In the genomic region with DNA sequence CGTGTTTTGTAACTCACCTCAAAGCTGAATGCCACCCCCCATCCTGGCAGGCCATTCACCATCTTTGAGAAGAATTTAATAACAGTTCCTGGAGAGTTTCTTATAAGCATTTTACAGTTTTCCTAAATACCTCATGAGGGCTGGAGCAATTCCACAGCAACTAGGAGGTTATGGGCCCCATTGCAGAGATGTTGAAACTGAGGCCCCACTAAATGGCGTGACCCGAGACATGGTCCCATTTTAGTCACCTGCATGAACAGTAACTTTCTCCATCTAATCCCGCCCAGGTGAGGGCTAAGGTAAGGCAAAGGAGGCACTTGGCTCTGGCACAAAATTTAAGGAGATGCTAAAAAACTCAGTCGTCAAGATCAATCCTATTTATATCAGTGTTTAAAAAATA, we compare ENCODE assay signal across 18 cellular contexts.
"Had no signal": no experiment of that assay in that cellular context is flagged by ENCODE, and none has a peak within 500 bp of the region (broad histone marks: within the 10 kb centered on the region; RNA-seq: fewer than 3 reads in every experiment).

No MANE protein-coding gene starts in this region.

- H3K9me3 Mint-ChIP-seq: activated CD4-positive, alpha-beta memory T cell treated with anti-CD3 and anti-CD28 coated beads for 36 hours; activated T-helper 1 cell treated with anti-CD3 and anti-CD28 coated beads, Interleukin-12 subunit alpha, Interleukin-12 subunit beta, Interleukin-2, Interleukin-4 antibody, amounts not matched to agents 30 ng/mL and 10 ng/mL and 1 ng/mL, durations not matched to agents 14 hours and 24 hours and 36 hours; memory B cell; naive B cell; neural crest cell; WTC11 had no signal

- H3K4me3 Mint-ChIP-seq: activated CD4-positive, alpha-beta memory T cell treated with anti-CD3 and anti-CD28 coated beads for 36 hours; activated naive CD8-positive, alpha-beta T cell; activated T-helper 1 cell treated with anti-CD3 and anti-CD28 coated beads, Interleukin-12 subunit alpha, Interleukin-12 subunit beta, Interleukin-2, Interleukin-4 antibody, amounts not matched to agents 30 ng/mL and 10 ng/mL and 1 ng/mL, durations not matched to agents 14 hours and 24 hours and 36 hours; memory B cell; naive B cell; neural crest cell; WTC11 had no signal

- H3K4me1 ChIP-seq: prostate gland had no signal

- H3K4me3 ChIP-seq: dorsolateral prefrontal cortex, prostate gland, tibial nerve had no signal

- H3K27me3 Mint-ChIP-seq: activated CD4-positive, alpha-beta memory T cell treated with anti-CD3 and anti-CD28 coated beads for 36 hours; activated naive CD8-positive, alpha-beta T cell; memory B cell; naive B cell had no signal

- H3K9me3 ChIP-seq: prostate gland, tibial nerve had no signal

- H3K36me3 ChIP-seq: prostate gland, tibial nerve had no signal

- ATAC-seq: stimulated activated naive CD8-positive, alpha-beta T cell treated with anti-CD3 and anti-CD28 coated beads, Interleukin-15, Interleukin-2, amounts not matched to agents 100 U/mL and 50 U/mL, for 24 hours; WTC11 had no signal

- H3K27ac Mint-ChIP-seq: activated CD4-positive, alpha-beta memory T cell treated with anti-CD3 and anti-CD28 coated beads for 36 hours; activated naive CD8-positive, alpha-beta T cell; activated T-helper 1 cell treated with anti-CD3 and anti-CD28 coated beads, Interleukin-12 subunit alpha, Interleukin-12 subunit beta, Interleukin-2, Interleukin-4 antibody, amounts not matched to agents 30 ng/mL and 10 ng/mL and 1 ng/mL, durations not matched to agents 14 hours and 24 hours and 36 hours; memory B cell; naive B cell had no signal

- H3K36me3 Mint-ChIP-seq: activated CD4-positive, alpha-beta memory T cell treated with anti-CD3 and anti-CD28 coated beads for 36 hours; activated naive CD8-positive, alpha-beta T cell; memory B cell; naive B cell; WTC11 had no signal

- DNase-seq: activated CD4-positive, alpha-beta memory T cell treated with anti-CD3 and anti-CD28 coated beads for 36 hours; activated CD4-positive, alpha-beta T cell treated with anti-CD3 and anti-CD28 coated beads for 4 hours; activated T-cell treated with anti-CD3 and anti-CD28 coated beads for 4 hours; caudate nucleus; dorsolateral prefrontal cortex; foreskin fibroblast; glutamatergic neuron; naive B cell; stimulated activated CD4-positive, alpha-beta T cell treated with anti-CD3 and anti-CD28 coated beads, Interleukin-12 subunit alpha, Interleukin-12 subunit beta, amount 100 ng/mL, for 4 hours; stimulated activated CD4-positive, alpha-beta T cell treated with anti-CD3 and anti-CD28 coated beads, Interleukin-1b, Interleukin-23, amount 100 ng/mL, for 48 hours; stimulated activated naive CD8-positive, alpha-beta T cell treated with anti-CD3 and anti-CD28 coated beads, Interleukin-15, Interleukin-2, amounts not matched to agents 100 U/mL and 50 U/mL, for 24 hours had no signal

- H3K27ac ChIP-seq: prostate gland, tibial nerve had no signal

- H3K27me3 ChIP-seq: dorsolateral prefrontal cortex, tibial nerve had no signal
